In the genomic region with DNA sequence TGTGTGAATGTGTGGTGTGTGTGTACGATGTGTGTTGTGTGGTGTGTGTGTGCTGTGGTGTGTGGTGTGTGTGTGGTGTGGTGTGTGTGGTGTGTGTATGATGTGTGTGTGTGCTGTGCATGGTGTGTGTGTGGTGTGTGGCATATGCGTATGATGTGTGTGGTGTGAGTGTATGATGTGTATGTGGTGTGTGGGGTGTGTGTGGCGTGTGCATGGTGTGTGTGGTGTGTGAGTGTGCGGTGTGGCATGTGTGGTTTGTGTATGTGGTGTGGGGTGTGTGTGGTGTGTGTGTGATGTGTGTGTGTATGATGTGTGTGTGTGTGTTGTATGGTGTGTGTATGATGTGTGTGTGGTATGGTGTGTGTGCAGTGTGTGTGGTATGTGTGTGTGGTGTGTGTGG, we compare ENCODE assay signal across 1 cellular context.
TF ChIP-seq lines count a peak whose summit lies in the region.

No MANE protein-coding gene starts in this region.

TF ChIP-seq in IMR-90, 13 proteins besides CTCF, POLR2A, EP300 and RAD21 (continued from another document):
- TF ChIP-seq CHD1 (IDR thresholded peaks at IDR 0.05; ENCODE audit: low read depth, low read length) = no peak
- TF ChIP-seq, protein P1, sequence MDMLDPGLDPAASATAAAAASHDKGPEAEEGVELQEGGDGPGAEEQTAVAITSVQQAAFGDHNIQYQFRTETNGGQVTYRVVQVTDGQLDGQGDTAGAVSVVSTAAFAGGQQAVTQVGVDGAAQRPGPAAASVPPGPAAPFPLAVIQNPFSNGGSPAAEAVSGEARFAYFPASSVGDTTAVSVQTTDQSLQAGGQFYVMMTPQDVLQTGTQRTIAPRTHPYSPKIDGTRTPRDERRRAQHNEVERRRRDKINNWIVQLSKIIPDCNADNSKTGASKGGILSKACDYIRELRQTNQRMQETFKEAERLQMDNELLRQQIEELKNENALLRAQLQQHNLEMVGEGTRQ (IDR thresholded peaks at IDR 0.05; ENCODE audit: low read depth, low read length) = no peak
- TF ChIP-seq NFE2L2 (IDR thresholded peaks at IDR 0.05; ENCODE audit: low read depth, low read length) = no peak
- no peak for TF ChIP-seq RCOR1 (IDR thresholded peaks at IDR 0.05; ENCODE audit: insufficient replicate concordance, low read length)
- no peak for TF ChIP-seq BHLHE40 (IDR thresholded peaks at IDR 0.05; ENCODE audit: low read depth, low read length)
- no peak for TF ChIP-seq ELK1 (IDR thresholded peaks at IDR 0.05; ENCODE audit: borderline replicate concordance, low read depth, low read length)
- no peak for TF ChIP-seq MXI1 (IDR thresholded peaks at IDR 0.05; ENCODE audit: borderline replicate concordance, low read depth, low read length)
- no peak for TF ChIP-seq MAFK (IDR thresholded peaks at IDR 0.05; ENCODE audit: low read depth, low read length)
- TF ChIP-seq RFX5 (IDR thresholded peaks at IDR 0.05; ENCODE audit: low read depth, low read length) = no peak
- TF ChIP-seq CEBPB (IDR thresholded peaks at IDR 0.05; ENCODE audit: low read depth, low read length) = no peak
